Comparison of ENCODE assay signal across 8 cellular contexts in genomic region chr18:62637807-62638687, GRCh38.
DNase-seq lines count a peak whose midpoint lies in the region; ATAC-seq and TF ChIP-seq lines count a peak whose summit lies in the region.

No MANE protein-coding gene starts in this region.

- peaks cover 17% of the 10 kb centered on the region for H3K27me3 Mint-ChIP-seq in CD4-positive, alpha-beta T cell
- H3K27me3 Mint-ChIP-seq in activated B cell treated with CpG ODN at 0.5 μM for 24 hours: peaks cover 7% of the 10 kb centered on the region
- H3K27me3 Mint-ChIP-seq in progenitor cell of endocrine pancreas: no peaks in the 10 kb centered on the region

- CTCF ChIA-PET in CD4-positive, alpha-beta T cell (lab: Charles Lee): interaction anchor here (0.7 to 1.7 kb wide), 6 partner anchors 10 to 801 kb away, joined by 3 to 7 read pairs (median 3); no protein-coding TSS in a partner anchor
- CTCF ChIA-PET in activated B cell treated with CpG ODN at 0.5 μM for 24 hours (lab: Charles Lee): interaction anchor here (0.7 to 3.4 kb wide), 8 partner anchors 44 to 1326 kb away, joined by 3 to 38 read pairs (median 4); partner anchors contain the start of gene PHLPP1

- no peaks in the 10 kb centered on the region for H3K9me3 ChIP-seq in CD4-positive, alpha-beta T cell (ENCODE audit: control insufficient read depth, low read length)

- POLR2A ChIA-PET in CD4-positive, alpha-beta T cell (lab: Charles Lee): no interaction called here
- POLR2A ChIA-PET in activated B cell treated with CpG ODN at 0.5 μM for 24 hours (lab: Charles Lee): interaction anchor here (0.6 kb wide), 1 partner anchor 52 kb away, joined by 4 read pairs; no protein-coding TSS in a partner anchor

- peaks cover 4% of the 10 kb centered on the region for H3K4me1 Mint-ChIP-seq in CD4-positive, alpha-beta T cell (ENCODE audit: low read depth)
- H3K4me1 Mint-ChIP-seq in activated B cell treated with CpG ODN at 0.5 μM for 24 hours: no peaks in the 10 kb centered on the region
- no peaks in the 10 kb centered on the region for H3K4me1 Mint-ChIP-seq in progenitor cell of endocrine pancreas (ENCODE audit: low read depth)

- peak; percentile 46 for TF ChIP-seq CTCF in CD4-positive, alpha-beta T cell (IDR thresholded peaks at IDR 0.05)
- peak; percentile 61 for TF ChIP-seq CTCF in LNCAP (IDR thresholded peaks at IDR 0.05)
- TF ChIP-seq CTCF in activated B cell treated with CpG ODN at 0.5 μM for 24 hours (IDR thresholded peaks at IDR 0.05): no peak
- peak; percentile 44 for TF ChIP-seq CTCF in progenitor cell of endocrine pancreas (IDR thresholded peaks at IDR 0.05; ENCODE audit: unreplicated experiment)

- H3K27ac ChIP-seq in CD4-positive, alpha-beta T cell (ENCODE audit: low read depth, low read length): no peak overlapping the region

- no peaks in the 10 kb centered on the region for H3K36me3 Mint-ChIP-seq in CD4-positive, alpha-beta T cell (ENCODE audit: low read depth)
- H3K36me3 Mint-ChIP-seq in activated B cell treated with CpG ODN at 0.5 μM for 24 hours (ENCODE audit: low read depth): no peaks in the 10 kb centered on the region
- no peaks in the 10 kb centered on the region for H3K36me3 Mint-ChIP-seq in progenitor cell of endocrine pancreas (ENCODE audit: insufficient read depth)

- intact Hi-C loops in CD4-positive, alpha-beta T cell (cut with DNase I, micrococcal nuclease): loop anchor here in 1 of 2 experiments (5.0 kb wide), 1 partner anchor 344 kb away; no protein-coding TSS in a partner anchor
- intact Hi-C loops in activated B cell treated with CpG ODN at 0.5 μM for 24 hours (cut with micrococcal nuclease): loop anchor here (1.0 kb wide), 4 partner anchors 76 to 801 kb away; no protein-coding TSS in a partner anchor

- H3K4me3 Mint-ChIP-seq in CD4-positive, alpha-beta T cell: no peak overlapping the region
- H3K4me3 Mint-ChIP-seq in activated B cell treated with CpG ODN at 0.5 μM for 24 hours (no peak overlapping the region), progenitor cell of endocrine pancreas (ENCODE audit: low read depth) (no peak overlapping the region)

- ATAC-seq in CD4-positive, alpha-beta T cell (ENCODE audit: poor library complexity): no peak
- ATAC-seq in GM19395 (IDR thresholded peaks at IDR 0.05; ENCODE audit: unreplicated experiment) (peak; percentile 73), activated B cell treated with CpG ODN at 0.5 μM for 24 hours (ENCODE audit: low read depth) (peak; percentile 50), HG02840 (IDR thresholded peaks at IDR 0.05; ENCODE audit: low FRiP score, unreplicated experiment) (no peak)

- no peaks in the 10 kb centered on the region for H3K9me3 Mint-ChIP-seq in CD4-positive, alpha-beta T cell
- H3K9me3 Mint-ChIP-seq in activated B cell treated with CpG ODN at 0.5 μM for 24 hours (no peaks in the 10 kb centered on the region), progenitor cell of endocrine pancreas (ENCODE audit: low read depth) (peaks cover 8% of the 10 kb centered on the region)

- peaks cover 11% of the 10 kb centered on the region for H3K27me3 ChIP-seq in CD4-positive, alpha-beta T cell (ENCODE audit: control insufficient read depth, insufficient read depth, low read length)

- DNase-seq in CD4-positive, alpha-beta T cell: peak; percentile 11 to 53 (median 26)
- peak; percentile 20 for DNase-seq in activated B cell treated with CpG ODN at 0.5 μM for 24 hours
- peak; percentile 56 for DNase-seq in dermis blood vessel endothelial cell
- DNase-seq in progenitor cell of endocrine pancreas (ENCODE audit: low spot score, unreplicated experiment): no peak
- no peak for DNase-seq in NCI-H2227 (lab: John Stamatoyannopoulos, UW; ENCODE audit: unreplicated experiment)

- H3K27ac Mint-ChIP-seq in CD4-positive, alpha-beta T cell: no peak overlapping the region
- H3K27ac Mint-ChIP-seq in activated B cell treated with CpG ODN at 0.5 μM for 24 hours: no peak overlapping the region
- no peak overlapping the region for H3K27ac Mint-ChIP-seq in progenitor cell of endocrine pancreas

Comparison
In these comparisons a context has a peak if more than half of its experiments do, and no peak if none do; other contexts are left out.
1. ATAC-seq: peak in GM19395 (single experiment) and activated B cell treated with CpG ODN at 0.5 μM for 24 hours (single experiment); none in CD4-positive, alpha-beta T cell (single experiment) and HG02840 (single experiment).
2. DNase-seq: peak in CD4-positive, alpha-beta T cell (10 of 10), activated B cell treated with CpG ODN at 0.5 μM for 24 hours (single experiment) and dermis blood vessel endothelial cell (single experiment); none in progenitor cell of endocrine pancreas (single experiment) and NCI-H2227 (single experiment).